9 cellular contexts compared by ENCODE assay signal in genomic region chr11:57798905-57799559, GRCh38. TPM values are rescaled to one million over a fixed set of nuclear protein-coding genes. Genes with fewer than 3 reads are reported as not detected.
DNase-seq lines count a peak whose midpoint lies in the region; ATAC-seq and TF ChIP-seq lines count a peak whose summit lies in the region.
"Had no signal": no experiment of that assay in that cellular context is flagged by ENCODE, and none has a peak within 500 bp of the region (broad histone marks: within the 10 kb centered on the region; RNA-seq: fewer than 3 reads in every experiment).

No MANE protein-coding gene starts in this region.

- no peak for DNase-seq in GM23338 (ENCODE audit: low spot score)
- peak in 1 of 2 experiments; percentile 57 for DNase-seq in SJCRH30
- DNase-seq in epithelial cell of proximal tubule (ENCODE audit: low read depth), result peak; percentile 56
- no peak for DNase-seq in putamen (ENCODE audit: low spot score)

- TF ChIP-seq CTCF in GM23338 (conservative IDR thresholded peaks at IDR 0.05; ENCODE audit: low read depth in 2 of 2), result no peak
- no peak for TF ChIP-seq CTCF in epithelial cell of proximal tubule (conservative IDR thresholded peaks at IDR 0.05; ENCODE audit: low read depth, low read length)
- TF ChIP-seq CTCF in neutrophil (IDR thresholded peaks at IDR 0.05), result no peak

- ATAC-seq in GM23338 (no peak), GM21423 (IDR thresholded peaks at IDR 0.05; ENCODE audit: unreplicated experiment) (no peak), HG02973 (IDR thresholded peaks at IDR 0.05; ENCODE audit: unreplicated experiment) (no peak), HG03097 (IDR thresholded peaks at IDR 0.05; ENCODE audit: low FRiP score, unreplicated experiment) (no peak)

- H3K27me3 ChIP-seq in GM23338 (ENCODE audit: insufficient read depth) (no peaks in the 10 kb centered on the region), SJCRH30 (no peaks in the 10 kb centered on the region), neutrophil (no peaks in the 10 kb centered on the region)

- no peak overlapping the region for H2AFZ ChIP-seq in GM23338

- H3K4me2 ChIP-seq in GM23338, result no peak overlapping the region

- H3K4me3 ChIP-seq in GM23338, result no peak overlapping the region
- H3K4me3 ChIP-seq in SJCRH30, result no peak overlapping the region
- no peak overlapping the region for H3K4me3 ChIP-seq in epithelial cell of proximal tubule (ENCODE audit: low read depth, low read length)
- no peak overlapping the region for H3K4me3 ChIP-seq in neutrophil (ENCODE audit: low read depth in 1 of 2, low read length in 1 of 2)

- H3K27me3 Mint-ChIP-seq in GM23338 (ENCODE audit: insufficient read depth, low read depth, poor library complexity), result no peaks in the 10 kb centered on the region

- H3K79me2 ChIP-seq in GM23338 (replicated peaks; ENCODE audit: insufficient read depth), result peaks cover 62% of the 10 kb centered on the region

- H3F3A ChIP-seq in GM23338 (replicated peaks; ENCODE audit: low read depth), result peaks cover 8% of the 10 kb centered on the region; the same call in 1 of the 2 replicates

- H3K9me2 ChIP-seq in GM23338 (ENCODE audit: insufficient read depth), result no peaks in the 10 kb centered on the region

- H3K9me3 Mint-ChIP-seq in GM23338, result no peaks in the 10 kb centered on the region

- peak overlapping the region; percentile 18 for H3K27ac Mint-ChIP-seq in GM23338

- H4K20me1 ChIP-seq in GM23338 (replicated peaks; ENCODE audit: insufficient read depth), result 0 out of 2 replicates have a peak, but pooled peaks cover 15% of the 10 kb centered on the region

- no peak overlapping the region for H3K4me3 Mint-ChIP-seq in GM23338

- peaks cover 65% of the 10 kb centered on the region for H3K36me3 Mint-ChIP-seq in GM23338 (ENCODE audit: low read depth)

- H3K27ac ChIP-seq in GM23338 (ENCODE audit: low read depth) (peak overlapping the region; percentile 67), SJCRH30 (peak overlapping the region; percentile 2; the same call in 1 of the 2 replicates), neutrophil (peak overlapping the region; percentile 37)

- H3K4me1 Mint-ChIP-seq in GM23338, result peaks cover 8% of the 10 kb centered on the region

- H3K36me3 ChIP-seq in GM23338 (ENCODE audit: insufficient read depth), result peaks cover 42% of the 10 kb centered on the region
- H3K36me3 ChIP-seq in SJCRH30, result peaks cover 48% of the 10 kb centered on the region
- H3K36me3 ChIP-seq in neutrophil, result peaks cover 3% of the 10 kb centered on the region

- H3K9me3 ChIP-seq in SJCRH30 (replicated peaks), result no peaks in the 10 kb centered on the region
- no peaks in the 10 kb centered on the region for H3K9me3 ChIP-seq in neutrophil

- H3K4me1 ChIP-seq in GM23338 (ENCODE audit: insufficient read depth) (no peaks in the 10 kb centered on the region), SJCRH30 (peaks cover 20% of the 10 kb centered on the region), neutrophil (ENCODE audit: control insufficient read depth in 1 of 2, insufficient read depth in 1 of 2, low read depth in 1 of 2, low read length in 1 of 2) (peaks cover 21 to 24% of the 10 kb centered on the region in 2 experiments)

TF ChIP-seq in GM23338, 12 proteins besides CTCF, POLR2A, EP300 and RAD21:
- TF ChIP-seq ZNF114 (CRISPR knock-in tag; IDR thresholded peaks at IDR 0.05) (no peak), EZH2 (IDR thresholded peaks at IDR 0.05; ENCODE audit: low read depth, unreplicated experiment) (no peak), JUNB (IDR thresholded peaks at IDR 0.05; ENCODE audit: unreplicated experiment) (no peak), ZNF462 (CRISPR knock-in tag; IDR thresholded peaks at IDR 0.05) (no peak), ZNF331 (CRISPR knock-in tag; IDR thresholded peaks at IDR 0.05; ENCODE audit: low read depth) (no peak), POLR2AphosphoS5 (IDR thresholded peaks at IDR 0.05; ENCODE audit: low read depth) (no peak), CREB1 (CRISPR knock-in tag; IDR thresholded peaks at IDR 0.05; ENCODE audit: low read depth) (no peak), EZH2phosphoT487 (IDR thresholded peaks at IDR 0.05; ENCODE audit: unreplicated experiment) (no peak), STAT1 (IDR thresholded peaks at IDR 0.05; ENCODE audit: unreplicated experiment) (no peak)
TF ChIP-seq in GM23338: peak in this region for 0.

RNA-seq across cellular contexts. Expression of gene CTNND1, which starts 37.4 kb away (rescaled TPM):
- 136 and 148 TPM in 2 replicates for total RNA-seq in GM23338 (2014; rRNA removed; shearing (Covaris generic))
- polyA plus RNA-seq in GM23338 (2016; fragmentation: Nextera tagmentation; extraction: Ambion mirVana), result 37.0 and 39.1 TPM in 2 replicates
- total RNA-seq in SJCRH30 (2014; rRNA removed; shearing (Covaris generic)), result 94.9 and 95.9 TPM in 2 replicates
- total RNA-seq in epithelial cell of proximal tubule, result 83.6 and 112 TPM in 2 replicates

RNA-seq across cellular contexts. Expression of gene BTBD18, which starts 47.4 kb away (rescaled TPM):
- total RNA-seq in GM23338 (2014; rRNA removed; shearing (Covaris generic)), result 0.08 TPM in 1 of 2 replicates, not detected in the other
- 0.29 and 0.31 TPM in 2 replicates for polyA plus RNA-seq in GM23338 (2016; fragmentation: Nextera tagmentation; extraction: Ambion mirVana)
- total RNA-seq in SJCRH30 (2014; rRNA removed; shearing (Covaris generic)), result 0.02 TPM in 1 of 2 replicates, not detected in the other
- total RNA-seq in epithelial cell of proximal tubule, result not detected in 2 replicates
- total RNA-seq: T-helper 1 cell treated with Interleukin-12 subunit alpha and Interleukin-12 subunit beta and Interleukin-4 antibody, amounts not matched to agents 30 ng/mL and 1 ng/mL, for 36 hours had no signal

RNA-seq across cellular contexts. Expression of gene SELENOH, which starts 57.7 kb away (rescaled TPM):
- total RNA-seq in GM23338 (2014; rRNA removed; shearing (Covaris generic)), result 282 and 311 TPM in 2 replicates
- 363 and 379 TPM in 2 replicates for polyA plus RNA-seq in GM23338 (2016; fragmentation: Nextera tagmentation; extraction: Ambion mirVana)
- 116 and 133 TPM in 2 replicates for total RNA-seq in SJCRH30 (2014; rRNA removed; shearing (Covaris generic))
- total RNA-seq in epithelial cell of proximal tubule, result 279 and 298 TPM in 2 replicates

Comparison
In these comparisons a context has a peak if more than half of its experiments do, and no peak if none do; other contexts are left out.
1. H3K27ac ChIP-seq: peak in every context shown above with its lines; median percentile 67 in GM23338; 37 in neutrophil; 2 in SJCRH30.